22 cellular contexts compared by ENCODE assay signal in genomic region chr16:7246578-7246977, GRCh38.
DNase-seq lines count a peak whose midpoint lies in the region; ATAC-seq and TF ChIP-seq lines count a peak whose summit lies in the region.
"Had no signal": no experiment of that assay in that cellular context is flagged by ENCODE, and none has a peak within 500 bp of the region (broad histone marks: within the 10 kb centered on the region; RNA-seq: fewer than 3 reads in every experiment).

No MANE protein-coding gene starts in this region.

- H4K20me1 ChIP-seq in SK-N-SH (ENCODE audit: insufficient read depth), result no peaks in the 10 kb centered on the region
- no peaks in the 10 kb centered on the region for H4K20me1 ChIP-seq in hepatocyte (ENCODE audit: insufficient read depth, poor library complexity, severe bottlenecking)
- H4K20me1 ChIP-seq: BLaER1 had no signal

- H3K4me1 ChIP-seq in SK-N-SH (ENCODE audit: control insufficient read depth in 1 of 2, insufficient read depth in 2 of 2, low read depth in 1 of 2, low read length in 1 of 2) (no peaks in the 10 kb centered on the region), hepatocyte (ENCODE audit: insufficient read depth) (no peaks in the 10 kb centered on the region), thyroid gland (no peaks in the 10 kb centered on the region)
- H3K4me1 ChIP-seq: BLaER1, esophagus squamous epithelium, prostate gland had no signal

- CTCF ChIA-PET in SK-N-SH (lab: Yijun Ruan, JAX), result no interaction called here
- CTCF ChIA-PET in activated CD8-positive, alpha-beta T cell treated with anti-CD3 and anti-CD28 coated beads, Interleukin-2, amount 10 ng/mL, durations not matched to agents 7 days and 5 days (lab: Charles Lee), result no interaction called here

- no peak for TF ChIP-seq EP300 in SK-N-SH (IDR thresholded peaks at IDR 0.05; ENCODE audit: borderline replicate concordance in 1 of 2, low read depth in 1 of 2, low read length in 1 of 2)

- peaks cover 14% of the 10 kb centered on the region for H3K9me3 Mint-ChIP-seq in activated CD8-positive, alpha-beta T cell treated with anti-CD3 and anti-CD28 coated beads, Interleukin-2, amount 10 ng/mL, durations not matched to agents 7 days and 5 days (ENCODE audit: insufficient read depth)

- no peaks in the 10 kb centered on the region for H3K36me3 Mint-ChIP-seq in activated CD8-positive, alpha-beta T cell treated with anti-CD3 and anti-CD28 coated beads, Interleukin-2, amount 10 ng/mL, durations not matched to agents 7 days and 5 days (ENCODE audit: low read depth)
- H3K36me3 Mint-ChIP-seq: naive thymus-derived CD4-positive, alpha-beta T cell had no signal

- H3K4me1 Mint-ChIP-seq in activated CD8-positive, alpha-beta T cell treated with anti-CD3 and anti-CD28 coated beads, Interleukin-2, amount 10 ng/mL, durations not matched to agents 7 days and 5 days (ENCODE audit: low read depth), result no peaks in the 10 kb centered on the region
- H3K4me1 Mint-ChIP-seq: naive thymus-derived CD4-positive, alpha-beta T cell had no signal

- no peak for TF ChIP-seq RAD21 in SK-N-SH (IDR thresholded peaks at IDR 0.05; ENCODE audit: low read length)

- no peak overlapping the region for H3K4me3 ChIP-seq in SK-N-SH (ENCODE audit: low read depth in 2 of 2, low read length in 1 of 2)
- H3K4me3 ChIP-seq in hepatocyte, result no peak overlapping the region
- H3K4me3 ChIP-seq in thyroid gland (replicated peaks in 1 of 3), result no peak overlapping the region
- H3K4me3 ChIP-seq: BLaER1, esophagus squamous epithelium, prostate gland, thoracic aorta had no signal

- no peak overlapping the region for H3K4me3 Mint-ChIP-seq in activated CD8-positive, alpha-beta T cell treated with anti-CD3 and anti-CD28 coated beads, Interleukin-2, amount 10 ng/mL, durations not matched to agents 7 days and 5 days
- H3K4me3 Mint-ChIP-seq: naive thymus-derived CD4-positive, alpha-beta T cell; T-helper 2 cell treated with Interferon-gamma antibody and Interleukin-4, amounts not matched to agents 5 μg/mL and 100 μg/mL, for 36 hours had no signal

- no peak overlapping the region for H2AFZ ChIP-seq in SK-N-SH (ENCODE audit: low read depth)
- H2AFZ ChIP-seq in hepatocyte, result no peak overlapping the region

- TF ChIP-seq CTCF in SK-N-SH (IDR thresholded peaks at IDR 0.05), result no peak
- TF ChIP-seq CTCF in hepatocyte (IDR thresholded peaks at IDR 0.05; ENCODE audit: poor library complexity), result no peak
- TF ChIP-seq CTCF in thyroid gland (IDR thresholded peaks at IDR 0.05), result no peak

- 24% methylated on average over 6 of the region's 6 CpGs for WGBS in SK-N-SH (ENCODE audit: low lambda C conversion rate)
- 34% methylated on average over 6 of the region's 6 CpGs for WGBS in hepatocyte (ENCODE audit: low lambda C conversion rate, missing lambda C conversion rate)
- WGBS in thyroid gland, 2 donors, result 26 to 29% methylated on average over 6 of the region's 6 CpGs

- H3F3A ChIP-seq in SK-N-SH (replicated peaks; ENCODE audit: insufficient read depth), result no peaks in the 10 kb centered on the region

- ATAC-seq in SK-N-SH treated with all-trans-retinoic acid at 6 μM for 48 hours, result no peak
- ATAC-seq in activated CD8-positive, alpha-beta T cell treated with anti-CD3 and anti-CD28 coated beads, Interleukin-2, amount 10 ng/mL, durations not matched to agents 7 days and 5 days, result no peak
- ATAC-seq: naive thymus-derived CD4-positive, alpha-beta T cell had no signal

- intact Hi-C loops in thyroid gland (cut with DNase I), result no loop called here

- H3K27ac ChIP-seq in SK-N-SH (ENCODE audit: low read depth in 2 of 2, low read length in 1 of 2) (no peak overlapping the region), hepatocyte (no peak overlapping the region), thyroid gland (no peak overlapping the region)
- H3K27ac ChIP-seq: BLaER1, esophagus squamous epithelium, prostate gland, thoracic aorta had no signal

- DNase-seq in SK-N-SH, result no peak
- DNase-seq in hepatocyte (ENCODE audit: low spot score), result peak; percentile 57
- DNase-seq in thyroid gland, result peak; percentile 4 to 42
- no peak for DNase-seq in activated CD8-positive, alpha-beta T cell treated with anti-CD3 and anti-CD28 coated beads, Interleukin-2, amount 10 ng/mL, durations not matched to agents 7 days and 5 days
- no peak for DNase-seq in cerebellar nuclear complex (lab: John Stamatoyannopoulos, UW)
- DNase-seq in NCI-H1417 (lab: John Stamatoyannopoulos, UW), result no peak
- DNase-seq: 8988T; activated CD4-positive, alpha-beta T cell treated with anti-CD3 and anti-CD28 coated beads for 1 hour; activated gamma-delta T cell; amniotic stem cell; central memory CD4-positive, alpha-beta T cell; effector CD4-positive, alpha-beta T cell; esophagus squamous epithelium; naive thymus-derived CD4-positive, alpha-beta T cell; NCI-H2029; SHP77 treated with DMSO at 0.1 percent for 48 hours had no signal

- POLR2A ChIA-PET in SK-N-SH (lab: Yijun Ruan, JAX), result no interaction called here
- POLR2A ChIA-PET in activated CD8-positive, alpha-beta T cell treated with anti-CD3 and anti-CD28 coated beads, Interleukin-2, amount 10 ng/mL, durations not matched to agents 7 days and 5 days (lab: Charles Lee), result no interaction called here

- H3K36me3 ChIP-seq in SK-N-SH (replicated peaks in 1 of 2; ENCODE audit: control insufficient read depth in 1 of 2, insufficient read depth in 2 of 2, low read length in 1 of 2) (no peaks in the 10 kb centered on the region), hepatocyte (replicated peaks; ENCODE audit: insufficient read depth, low read depth) (no peaks in the 10 kb centered on the region), thyroid gland (no peaks in the 10 kb centered on the region)
- H3K36me3 ChIP-seq: BLaER1, esophagus squamous epithelium, prostate gland, thoracic aorta had no signal

- no peaks in the 10 kb centered on the region for H3K27me3 Mint-ChIP-seq in activated CD8-positive, alpha-beta T cell treated with anti-CD3 and anti-CD28 coated beads, Interleukin-2, amount 10 ng/mL, durations not matched to agents 7 days and 5 days (ENCODE audit: low read depth)
- H3K27me3 Mint-ChIP-seq: naive thymus-derived CD4-positive, alpha-beta T cell had no signal

- H3K27ac Mint-ChIP-seq in activated CD8-positive, alpha-beta T cell treated with anti-CD3 and anti-CD28 coated beads, Interleukin-2, amount 10 ng/mL, durations not matched to agents 7 days and 5 days, result no peak overlapping the region
- H3K27ac Mint-ChIP-seq: naive thymus-derived CD4-positive, alpha-beta T cell; T-helper 2 cell treated with Interferon-gamma antibody and Interleukin-4, amounts not matched to agents 5 μg/mL and 100 μg/mL, for 36 hours had no signal

- H3K79me2 ChIP-seq in SK-N-SH (ENCODE audit: insufficient read depth), result no peaks in the 10 kb centered on the region
- H3K79me2 ChIP-seq in hepatocyte, result no peaks in the 10 kb centered on the region

- no peak overlapping the region for H3K4me2 ChIP-seq in SK-N-SH
- no peak overlapping the region for H3K4me2 ChIP-seq in hepatocyte
- H3K4me2 ChIP-seq: BLaER1 had no signal

- H3K27me3 ChIP-seq in SK-N-SH (ENCODE audit: insufficient read depth) (no peaks in the 10 kb centered on the region), hepatocyte (peaks cover 5% of the 10 kb centered on the region), thyroid gland (no peaks in the 10 kb centered on the region)
- H3K27me3 ChIP-seq: BLaER1, esophagus squamous epithelium had no signal

- H3K9me3 ChIP-seq in SK-N-SH, result no peaks in the 10 kb centered on the region
- no peaks in the 10 kb centered on the region for H3K9me3 ChIP-seq in hepatocyte (ENCODE audit: low read depth)
- H3K9me3 ChIP-seq in thyroid gland, result no peaks in the 10 kb centered on the region
- H3K9me3 ChIP-seq: BLaER1, esophagus squamous epithelium, prostate gland, thoracic aorta had no signal

- no peaks in the 10 kb centered on the region for H3K9me2 ChIP-seq in SK-N-SH
- no peaks in the 10 kb centered on the region for H3K9me2 ChIP-seq in hepatocyte (replicated peaks; ENCODE audit: insufficient read depth)

- no peak overlapping the region for H3K9ac ChIP-seq in SK-N-SH
- H3K9ac ChIP-seq: BLaER1 had no signal

- no peak for TF ChIP-seq POLR2A in thyroid gland (IDR thresholded peaks at IDR 0.05)

TF ChIP-seq in SK-N-SH, 30 proteins besides CTCF, POLR2A, EP300 and RAD21 (continues in another document):
- TF ChIP-seq TCF12 (IDR thresholded peaks at IDR 0.05), result no peak
- TF ChIP-seq USF2 (IDR thresholded peaks at IDR 0.05; ENCODE audit: borderline replicate concordance, low read depth, low read length), result no peak
- TF ChIP-seq YY1 (IDR thresholded peaks at IDR 0.05; ENCODE audit: low read depth), result no peak

TF ChIP-seq in SK-N-SH treated with all-trans-retinoic acid at 6 μM for 48 hours, 23 proteins besides CTCF, POLR2A, EP300 and RAD21 (continues in another document):
- no peak for TF ChIP-seq PATZ1 (CRISPR knock-in tag; IDR thresholded peaks at IDR 0.05; ENCODE audit: borderline replicate concordance)

TF ChIP-seq in PFSK-1, 5 proteins besides CTCF, POLR2A, EP300 and RAD21 (continues in another document):
- TF ChIP-seq POLR2AphosphoS5 (IDR thresholded peaks at IDR 0.05; ENCODE audit: low read depth, low read length), result no peak
- TF ChIP-seq TAF1 (IDR thresholded peaks at IDR 0.05; ENCODE audit: borderline replicate concordance, insufficient read depth, low read length), result no peak
- peak; percentile 81 to 95 for TF ChIP-seq REST (IDR thresholded peaks at IDR 0.05; ENCODE audit: insufficient read depth in 1 of 2, low read depth in 2 of 2, low read length in 2 of 2)
- TF ChIP-seq SIN3A (IDR thresholded peaks at IDR 0.05; ENCODE audit: borderline replicate concordance, insufficient read depth, low read length), result no peak

Comparison
In these comparisons a context has a peak if more than half of its experiments do, and no peak if none do; other contexts are left out.
1. DNase-seq: peak in hepatocyte (single experiment) and thyroid gland (2 of 2); none in SK-N-SH (single experiment), activated CD8-positive, alpha-beta T cell treated with anti-CD3 and anti-CD28 coated beads, Interleukin-2, amount 10 ng/mL, durations not matched to agents 7 days and 5 days (single experiment), cerebellar nuclear complex (0 of 2) and NCI-H1417 (0 of 3).